Comparison of ENCODE assay signal across 8 cellular contexts in the genomic region with DNA sequence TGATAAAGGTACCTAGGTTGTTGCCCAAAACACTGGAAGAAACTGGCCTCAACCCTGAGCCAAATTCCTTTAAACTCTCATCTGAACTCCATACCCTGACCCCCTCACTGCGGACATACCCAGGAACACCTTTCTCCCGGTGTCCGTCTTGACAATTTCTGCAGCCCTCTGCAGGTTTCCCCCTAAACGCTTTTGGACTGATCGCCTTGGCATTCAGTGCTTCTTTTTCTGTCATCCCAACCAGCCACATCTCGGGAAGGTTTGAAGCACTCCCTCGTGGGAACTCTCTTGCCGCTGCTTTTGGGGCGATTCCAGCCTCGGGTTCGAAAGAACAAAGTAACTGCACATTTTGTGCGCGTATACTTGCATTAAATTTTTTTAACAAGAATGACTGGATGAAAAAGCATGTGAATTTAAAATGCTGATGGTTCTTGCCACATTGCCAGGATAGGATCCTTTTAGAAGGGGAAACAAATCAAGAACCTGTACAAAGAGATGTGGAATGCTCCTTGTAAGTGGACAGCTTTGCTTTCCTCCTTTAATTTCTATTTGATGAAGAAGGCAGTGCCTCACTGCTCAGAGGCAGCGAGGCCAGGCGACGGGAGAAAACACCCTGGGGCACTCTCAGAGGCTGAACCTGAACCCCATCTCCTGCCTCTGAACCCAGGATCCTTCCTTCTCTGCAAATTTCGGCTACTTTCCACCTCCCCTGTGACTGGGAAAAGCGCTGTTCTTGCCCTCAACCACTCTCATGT. TPM values are rescaled to one million over a fixed set of nuclear protein-coding genes. Genes with fewer than 3 reads are reported as not detected.
DNase-seq lines count a peak whose midpoint lies in the region; ATAC-seq and TF ChIP-seq lines count a peak whose summit lies in the region.

No MANE protein-coding gene starts in this region.

- no peak for TF ChIP-seq CTCF in GM06990 (IDR thresholded peaks at IDR 0.05; ENCODE audit: insufficient read depth, low read length, poor library complexity, severe bottlenecking)
- TF ChIP-seq CTCF in foreskin fibroblast (IDR thresholded peaks at IDR 0.05; ENCODE audit: low read depth, low read length) = no peak

- DNase-seq in GM06990 (ENCODE audit: extremely low read depth, insufficient read length) (no peak), foreskin fibroblast (peak; percentile 10 to 48), trophoblast cell (peak in 1 of 2 donors; percentile 25), SKM-1 (lab: John Stamatoyannopoulos, UW; ENCODE audit: unreplicated experiment) (no peak), D341Med (ENCODE audit: low spot score) (no peak)
- DNase-seq in T-helper 2 cell treated with Interferon-gamma antibody and Interleukin-4, amounts not matched to agents 5 μg/mL and 100 μg/mL, for 36 hours (ENCODE audit: low spot score) = no peak

- H3K79me1 ChIP-seq in trophoblast cell (ENCODE audit: low read length) = peaks cover 7% of the 10 kb centered on the region

- H3K27me3 Mint-ChIP-seq in T-helper 2 cell treated with Interferon-gamma antibody and Interleukin-4, amounts not matched to agents 5 μg/mL and 100 μg/mL, for 36 hours (ENCODE audit: low read depth) = no peaks in the 10 kb centered on the region

- H3K36me3 Mint-ChIP-seq in T-helper 2 cell treated with Interferon-gamma antibody and Interleukin-4, amounts not matched to agents 5 μg/mL and 100 μg/mL, for 36 hours (ENCODE audit: low read depth) = peaks cover 56% of the 10 kb centered on the region

- peak overlapping the region; percentile 84 for H3K18ac ChIP-seq in trophoblast cell (ENCODE audit: low read length)

- H2BK12ac ChIP-seq in trophoblast cell (ENCODE audit: low read length) = no peak overlapping the region

- ATAC-seq in HG02938 (IDR thresholded peaks at IDR 0.05; ENCODE audit: unreplicated experiment) (peak; percentile 15), HG02870 (IDR thresholded peaks at IDR 0.05; ENCODE audit: unreplicated experiment) (no peak)

- no CpG with 5 or more reads among the region's 18 CpGs for WGBS in trophoblast cell (ENCODE audit: extremely low coverage, insufficient coverage, insufficient read length)

- peaks cover 9 to 11% of the 10 kb centered on the region in 2 experiments for H3K4me1 ChIP-seq in trophoblast cell (ENCODE audit: control insufficient read depth in 1 of 2, insufficient read depth in 2 of 2, low read length in 2 of 2)

- H3K4me3 ChIP-seq in GM06990 (replicated peaks; ENCODE audit: low read depth, low read length) = peak overlapping the region; percentile 82
- peak overlapping the region; percentile 94 to 98 for H3K4me3 ChIP-seq in foreskin fibroblast (ENCODE audit: low read depth in 1 of 2, low read length in 2 of 2)
- peak overlapping the region; percentile 89 for H3K4me3 ChIP-seq in trophoblast cell (ENCODE audit: low read depth, low read length)

- no peaks in the 10 kb centered on the region for H3K9me3 ChIP-seq in trophoblast cell (ENCODE audit: insufficient read depth, low read depth, low read length)

- peak overlapping the region; percentile 11 for H2AK5ac ChIP-seq in trophoblast cell (ENCODE audit: low read length)

- peak overlapping the region; percentile 86 for H3K9ac ChIP-seq in trophoblast cell (ENCODE audit: low read length)

- H4K91ac ChIP-seq in trophoblast cell (ENCODE audit: low read depth, low read length) = peak overlapping the region; percentile 85

- H3K79me2 ChIP-seq in trophoblast cell (ENCODE audit: control insufficient read depth, insufficient read depth, low read length, poor library complexity) = peaks cover 11% of the 10 kb centered on the region

- H3K4me1 Mint-ChIP-seq in T-helper 2 cell treated with Interferon-gamma antibody and Interleukin-4, amounts not matched to agents 5 μg/mL and 100 μg/mL, for 36 hours (ENCODE audit: low read depth) = peaks cover 62% of the 10 kb centered on the region

- peak overlapping the region; percentile 99 for H3K4me3 Mint-ChIP-seq in T-helper 2 cell treated with Interferon-gamma antibody and Interleukin-4, amounts not matched to agents 5 μg/mL and 100 μg/mL, for 36 hours

- peak overlapping the region; percentile 82 for H2AFZ ChIP-seq in trophoblast cell (ENCODE audit: insufficient read depth, low read length, poor library complexity)

- H2BK5ac ChIP-seq in trophoblast cell (ENCODE audit: low read depth, low read length, poor library complexity) = peak overlapping the region; percentile 52

- no peak overlapping the region for H3K23ac ChIP-seq in trophoblast cell (ENCODE audit: low read length)

- H3K4ac ChIP-seq in trophoblast cell (ENCODE audit: low read depth, low read length) = peak overlapping the region; percentile 46

- H3K4me2 ChIP-seq in trophoblast cell (ENCODE audit: low read length) = peak overlapping the region; percentile 77

- H3K36me3 ChIP-seq in GM06990 (ENCODE audit: control insufficient read depth, insufficient read depth, low read length) = no peaks in the 10 kb centered on the region; the same call in 1 of the 2 replicates
- peaks cover 0 to 3% of the 10 kb centered on the region in 2 experiments for H3K36me3 ChIP-seq in trophoblast cell (ENCODE audit: control insufficient read depth in 1 of 2, insufficient read depth in 2 of 2, low read length in 2 of 2)

- H3K14ac ChIP-seq in trophoblast cell (ENCODE audit: low read length) = peak overlapping the region; percentile 87

- H2BK120ac ChIP-seq in trophoblast cell (ENCODE audit: insufficient read depth, low read length, poor library complexity) = peak overlapping the region; percentile 81

- H3K27me3 ChIP-seq in GM06990 (replicated peaks; ENCODE audit: control insufficient read depth, insufficient read depth, low read length) (no peaks in the 10 kb centered on the region), trophoblast cell (ENCODE audit: insufficient read depth, low read length) (no peaks in the 10 kb centered on the region)

- peak overlapping the region; percentile 94 for H4K8ac ChIP-seq in trophoblast cell (ENCODE audit: low read depth, low read length)

- peak overlapping the region; percentile 40 for H3K27ac ChIP-seq in trophoblast cell (ENCODE audit: low read depth, low read length)

- peak overlapping the region; percentile 91 for H4K12ac ChIP-seq in trophoblast cell (ENCODE audit: low read depth, low read length)

- H3K27ac Mint-ChIP-seq in T-helper 2 cell treated with Interferon-gamma antibody and Interleukin-4, amounts not matched to agents 5 μg/mL and 100 μg/mL, for 36 hours = peak overlapping the region; percentile 91

- no peaks in the 10 kb centered on the region for H3K9me3 Mint-ChIP-seq in T-helper 2 cell treated with Interferon-gamma antibody and Interleukin-4, amounts not matched to agents 5 μg/mL and 100 μg/mL, for 36 hours

RNA-seq across cellular contexts. Expression of gene PSMD5, which starts 0.6 kb away (rescaled TPM):
- polyA plus RNA-seq in trophoblast cell (2013) = 24.7 and 24.8 TPM in 2 replicates

RNA-seq across cellular contexts. Expression of gene PHF19, which starts 34.9 kb away (rescaled TPM):
- polyA plus RNA-seq in trophoblast cell (2013) = 12.1 and 12.9 TPM in 2 replicates

RNA-seq across cellular contexts. Expression of gene FBXW2, which starts 48.9 kb away (rescaled TPM):
- polyA plus RNA-seq in trophoblast cell (2013) = 25.9 and 26.1 TPM in 2 replicates

Comparison
In these comparisons a context has a peak if more than half of its experiments do, and no peak if none do; other contexts are left out.
1. DNase-seq: peak in foreskin fibroblast (2 of 2); none in GM06990 (single experiment), T-helper 2 cell treated with Interferon-gamma antibody and Interleukin-4, amounts not matched to agents 5 μg/mL and 100 μg/mL, for 36 hours (single experiment), SKM-1 (single experiment) and D341Med (single experiment).
2. Peak in every context shown above with its lines, with median percentiles within 50 percentile points of each other: H3K4me3 ChIP-seq.